14 cellular contexts compared by ENCODE assay signal in the genomic region with DNA sequence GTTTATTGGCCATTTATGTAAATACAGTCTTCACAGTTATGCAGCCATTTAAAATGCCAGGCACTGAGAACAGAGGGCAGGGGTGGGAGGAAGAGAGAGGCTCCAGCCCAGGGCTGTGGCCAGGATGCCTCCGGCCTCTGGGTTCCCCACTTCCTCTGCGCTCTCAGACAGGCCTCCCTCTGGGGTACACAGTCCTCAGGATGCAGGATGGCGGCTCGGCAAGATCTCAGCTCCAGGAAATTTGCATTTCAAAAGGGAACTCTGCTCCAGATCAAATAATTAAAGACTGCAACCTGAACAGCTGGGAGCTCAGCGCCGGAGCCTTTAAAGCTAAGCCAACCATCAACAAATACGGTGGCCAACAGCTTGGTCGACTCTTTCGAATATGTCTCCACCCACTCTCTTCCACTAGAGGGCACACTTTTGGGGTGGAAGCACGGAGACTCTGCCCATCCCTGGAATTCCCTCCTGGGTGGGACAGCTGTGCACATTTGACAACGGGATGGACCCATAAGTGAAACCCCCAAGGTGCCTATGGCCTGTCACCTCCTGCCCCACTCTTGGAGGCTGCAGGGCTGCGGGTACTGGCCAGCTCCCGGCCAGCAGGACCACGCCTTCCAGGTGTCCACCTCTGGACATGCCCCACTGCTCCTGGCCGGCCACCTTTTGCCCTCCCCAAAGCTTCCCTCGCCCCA.
DNase-seq lines count a peak whose midpoint lies in the region; ATAC-seq and TF ChIP-seq lines count a peak whose summit lies in the region.
"Had no signal": no experiment of that assay in that cellular context is flagged by ENCODE, and none has a peak within 500 bp of the region (broad histone marks: within the 10 kb centered on the region; RNA-seq: fewer than 3 reads in every experiment).

No MANE protein-coding gene starts in this region.

- H3K27me3 Mint-ChIP-seq in T-helper 17 cell = peaks cover 6% of the 10 kb centered on the region
- H3K27me3 Mint-ChIP-seq in naive thymus-derived CD4-positive, alpha-beta T cell = peaks cover 0 to 17% (median 16%) of the 10 kb centered on the region in 5 donors

- no peaks in the 10 kb centered on the region for H3K4me1 ChIP-seq in DND-41 (ENCODE audit: insufficient read depth, low read length)
- no peaks in the 10 kb centered on the region for H3K4me1 ChIP-seq in lower lobe of right lung
- H3K4me1 ChIP-seq in naive thymus-derived CD4-positive, alpha-beta T cell (ENCODE audit: control insufficient read depth in 2 of 2, insufficient read depth in 2 of 2, low read length in 2 of 2) = no peaks in the 10 kb centered on the region
- H3K4me1 ChIP-seq: pancreas had no signal

- ATAC-seq in DND-41 (ENCODE audit: insufficient read depth, low read depth) (no peak), lower lobe of right lung (no peak), GM18519 (IDR thresholded peaks at IDR 0.05; ENCODE audit: low FRiP score, unreplicated experiment) (no peak), T-helper 17 cell (no peak)
- ATAC-seq in naive thymus-derived CD4-positive, alpha-beta T cell = no peak
- ATAC-seq: activated T-cell treated with anti-CD3 and anti-CD28 coated beads, Interleukin-2, amount 50 U/mL, for 72 hours; pancreas had no signal

- H2AFZ ChIP-seq in DND-41 (ENCODE audit: low read depth, low read length) = no peak overlapping the region

- no peaks in the 10 kb centered on the region for H3K79me2 ChIP-seq in DND-41 (ENCODE audit: insufficient read depth, low read length)

- H3K27ac Mint-ChIP-seq in T-helper 17 cell = no peak overlapping the region
- no peak overlapping the region for H3K27ac Mint-ChIP-seq in naive thymus-derived CD4-positive, alpha-beta T cell
- H3K27ac Mint-ChIP-seq: activated T-cell treated with anti-CD3 and anti-CD28 coated beads, Interleukin-2, amount 50 U/mL, for 72 hours; IgD-negative memory B cell had no signal

- H3K9me3 ChIP-seq in DND-41 (ENCODE audit: insufficient read depth, low read length, severe bottlenecking) (peaks cover 9% of the 10 kb centered on the region), lower lobe of right lung (no peaks in the 10 kb centered on the region), T-helper 17 cell (ENCODE audit: control insufficient read depth, low read length, poor library complexity, severe bottlenecking) (no peaks in the 10 kb centered on the region)
- H3K9me3 ChIP-seq in naive thymus-derived CD4-positive, alpha-beta T cell (ENCODE audit: control insufficient read depth in 2 of 3, low read length in 3 of 3) = no peaks in the 10 kb centered on the region
- H3K9me3 ChIP-seq: pancreas had no signal

- H4K20me1 ChIP-seq in DND-41 (ENCODE audit: insufficient read depth, low read length) = no peaks in the 10 kb centered on the region

- TF ChIP-seq CTCF in DND-41 (IDR thresholded peaks at IDR 0.05; ENCODE audit: borderline replicate concordance, extremely low read depth, low read length, poor library complexity, severe bottlenecking) = peak; percentile 52
- peak; percentile 20 for TF ChIP-seq CTCF in lower lobe of right lung (IDR thresholded peaks at IDR 0.05)

- H3K4me3 Mint-ChIP-seq in T-helper 17 cell = no peak overlapping the region
- H3K4me3 Mint-ChIP-seq in naive thymus-derived CD4-positive, alpha-beta T cell = no peak overlapping the region
- H3K4me3 Mint-ChIP-seq: activated T-cell treated with anti-CD3 and anti-CD28 coated beads, Interleukin-2, amount 50 U/mL, for 72 hours; IgD-negative memory B cell had no signal

- no peak overlapping the region for H3K9ac ChIP-seq in DND-41 (ENCODE audit: low read depth, low read length)

- CTCF ChIA-PET in naive thymus-derived CD4-positive, alpha-beta T cell (lab: Charles Lee) = no interaction called here

- peaks cover 0 to 10% (median 0%) of the 10 kb centered on the region in 11 donors for H3K9me3 Mint-ChIP-seq in naive thymus-derived CD4-positive, alpha-beta T cell
- H3K9me3 Mint-ChIP-seq: activated T-cell treated with anti-CD3 and anti-CD28 coated beads, Interleukin-2, amount 50 U/mL, for 72 hours; IgD-negative memory B cell had no signal

- DNase-seq in DND-41 = no peak
- peak; percentile 55 for DNase-seq in HuH-7 (ENCODE audit: low spot score)
- DNase-seq in SK-MEL-5 (ENCODE audit: low read depth, low spot score) = peak; percentile 59
- no peak for DNase-seq in lower lobe of right lung
- no peak for DNase-seq in NCI-H446 treated with DMSO at 0.1 percent for 48 hours (lab: John Stamatoyannopoulos, UW)
- DNase-seq in T-helper 17 cell = no peak
- no peak for DNase-seq in naive thymus-derived CD4-positive, alpha-beta T cell
- DNase-seq: activated T-cell treated with anti-CD3 and anti-CD28 coated beads, Interleukin-2, amount 50 U/mL, for 72 hours; Calu3; NCI-H226; pancreas; T1000 had no signal

- H3K36me3 ChIP-seq in DND-41 (ENCODE audit: insufficient read depth, low read length) (no peaks in the 10 kb centered on the region), lower lobe of right lung (no peaks in the 10 kb centered on the region)
- no peaks in the 10 kb centered on the region for H3K36me3 ChIP-seq in naive thymus-derived CD4-positive, alpha-beta T cell (ENCODE audit: control insufficient read depth in 2 of 3, insufficient read depth in 3 of 3, low read length in 3 of 3)
- H3K36me3 ChIP-seq: pancreas had no signal

- H3K27ac ChIP-seq in DND-41 (ENCODE audit: low read length) (no peak overlapping the region), lower lobe of right lung (no peak overlapping the region)
- no peak overlapping the region for H3K27ac ChIP-seq in naive thymus-derived CD4-positive, alpha-beta T cell (ENCODE audit: low read depth, low read length)
- H3K27ac ChIP-seq: pancreas had no signal

- H3K4me1 Mint-ChIP-seq in T-helper 17 cell = no peaks in the 10 kb centered on the region
- H3K4me1 Mint-ChIP-seq in naive thymus-derived CD4-positive, alpha-beta T cell = no peaks in the 10 kb centered on the region
- H3K4me1 Mint-ChIP-seq: IgD-negative memory B cell had no signal

- H3K4me3 ChIP-seq in DND-41 (ENCODE audit: low read depth in 1 of 2, low read length in 2 of 2) = no peak overlapping the region
- no peak overlapping the region for H3K4me3 ChIP-seq in lower lobe of right lung
- no peak overlapping the region for H3K4me3 ChIP-seq in naive thymus-derived CD4-positive, alpha-beta T cell (ENCODE audit: low read length)
- H3K4me3 ChIP-seq: pancreas had no signal

- in situ Hi-C loops in SK-MEL-5 (cut with HindIII; ENCODE audit: low pct_unique_long_range_greater_than_20kb, low sequenced_read_pairs) = no loop called here

- POLR2A ChIA-PET in naive thymus-derived CD4-positive, alpha-beta T cell (lab: Charles Lee) = no interaction called here

- no peaks in the 10 kb centered on the region for H3K27me3 ChIP-seq in DND-41 (ENCODE audit: insufficient read depth, low read length, poor library complexity)
- peaks cover 8% of the 10 kb centered on the region for H3K27me3 ChIP-seq in lower lobe of right lung (ENCODE audit: low read depth)
- H3K27me3 ChIP-seq in naive thymus-derived CD4-positive, alpha-beta T cell (ENCODE audit: control insufficient read depth in 2 of 2, insufficient read depth in 2 of 2, low read length in 2 of 2) = no peaks in the 10 kb centered on the region
- H3K27me3 ChIP-seq: pancreas had no signal

- no peaks in the 10 kb centered on the region for H3K36me3 Mint-ChIP-seq in T-helper 17 cell (ENCODE audit: low read depth)
- no peaks in the 10 kb centered on the region for H3K36me3 Mint-ChIP-seq in naive thymus-derived CD4-positive, alpha-beta T cell
- H3K36me3 Mint-ChIP-seq: IgD-negative memory B cell had no signal

- H3K4me2 ChIP-seq in DND-41 (ENCODE audit: insufficient read depth, low read length) = no peak overlapping the region

- intact Hi-C loops in lower lobe of right lung (cut with DNase I) = no loop called here
- intact Hi-C loops in naive thymus-derived CD4-positive, alpha-beta T cell (cut with micrococcal nuclease) = no loop called here

Comparison
In these comparisons a context has a peak if more than half of its experiments do, and no peak if none do; other contexts are left out.
1. DNase-seq: peak in HuH-7 (single experiment) and SK-MEL-5 (single experiment); none in DND-41 (single experiment), lower lobe of right lung (single experiment), NCI-H446 treated with DMSO at 0.1 percent for 48 hours (single experiment), T-helper 17 cell (0 of 3) and naive thymus-derived CD4-positive, alpha-beta T cell (0 of 9).